ENCODE assay signal across 26 cellular contexts in the genomic region with DNA sequence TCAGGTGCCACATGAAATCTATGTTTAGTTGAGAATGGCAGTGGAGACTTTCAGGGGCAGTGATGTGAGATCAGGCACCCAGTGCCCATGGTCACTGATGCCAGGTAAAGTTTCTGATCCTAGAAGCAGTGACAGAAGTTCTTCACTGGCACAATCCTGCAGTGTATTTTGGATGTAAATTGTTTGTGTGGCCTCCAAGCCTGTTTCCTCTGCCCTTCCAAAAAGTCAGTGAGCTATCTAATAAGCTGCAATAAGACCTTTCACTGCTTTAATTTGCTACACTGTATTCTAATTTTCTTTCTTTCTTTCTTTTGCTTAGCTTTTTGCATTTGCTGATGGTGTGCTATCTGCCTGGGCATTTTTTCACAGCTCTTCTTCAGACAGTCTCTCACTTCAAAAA.
"Had no signal": no experiment of that assay in that cellular context is flagged by ENCODE, and none has a peak within 500 bp of the region (broad histone marks: within the 10 kb centered on the region; RNA-seq: fewer than 3 reads in every experiment).

No MANE protein-coding gene starts in this region.

- H3K4me1 ChIP-seq: SJSA1 had no signal

- H3K36me3 Mint-ChIP-seq: activated naive CD4-positive, alpha-beta T cell treated with anti-CD3 and anti-CD28 coated beads, Interleukin-2, amount 50 U/mL, for 72 hours; WTC11 had no signal

- H3K27me3 ChIP-seq: brain microvascular endothelial cell, cardiac muscle cell, SJSA1 had no signal

- ATAC-seq: activated CD8-positive, alpha-beta T cell treated with anti-CD3 and anti-CD28 coated beads, Interleukin-2, amount 10 ng/mL, durations not matched to agents 7 days and 5 days; activated naive CD4-positive, alpha-beta T cell treated with anti-CD3 and anti-CD28 coated beads, Interleukin-2, amount 50 U/mL, for 72 hours; K562; Panc1; SK-N-SH treated with all-trans-retinoic acid at 6 μM for 48 hours had no signal

- H3K27ac ChIP-seq: brain microvascular endothelial cell, cardiac muscle cell, SJSA1 had no signal

- H3K9me3 ChIP-seq: SJSA1 had no signal

- H3K4me3 Mint-ChIP-seq: activated CD8-positive, alpha-beta T cell treated with anti-CD3 and anti-CD28 coated beads, Interleukin-2, amount 10 ng/mL, durations not matched to agents 7 days and 5 days; WTC11 had no signal

- H3K27ac Mint-ChIP-seq: activated CD8-positive, alpha-beta T cell treated with anti-CD3 and anti-CD28 coated beads, Interleukin-2, amount 10 ng/mL, durations not matched to agents 7 days and 5 days; activated naive CD4-positive, alpha-beta T cell treated with anti-CD3 and anti-CD28 coated beads, Interleukin-2, amount 50 U/mL, for 72 hours had no signal

- H3K9me3 Mint-ChIP-seq: WTC11 had no signal

- H3K36me3 ChIP-seq: brain microvascular endothelial cell, cardiac muscle cell, SJSA1 had no signal

- DNase-seq: activated CD4-positive, alpha-beta T cell treated with anti-CD3 and anti-CD28 coated beads for 48 hours; activated CD4-positive, alpha-beta T cell treated with anti-CD3 and anti-CD28 coated beads, Interleukin-2, amount 50 U/mL, for 4 hours; activated CD4-positive, CD25-positive, alpha-beta regulatory T cell treated with anti-CD3 and anti-CD28 coated beads, Interleukin-2, amount 50 U/mL, for 72 hours; activated CD8-positive, alpha-beta memory T cell treated with anti-CD3 and anti-CD28 coated beads, Interleukin-2, amount 50 U/mL, for 48 hours; activated CD8-positive, alpha-beta T cell treated with anti-CD3 and anti-CD28 coated beads, Interleukin-2, amount 10 ng/mL, durations not matched to agents 7 days and 5 days; activated naive CD4-positive, alpha-beta T cell treated with Interleukin-2 at 50 U/mL for 16 hours; activated T-cell treated with anti-CD3 and anti-CD28 coated beads, Interleukin-2, amount 50 U/mL, for 1 hour; amygdala; brain microvascular endothelial cell; cerebellar nuclear complex; Karpas-422; MM.1S; NCI-H1105; NCI-H1436; NCI-H1694 treated with DMSO at 0.1 percent for 48 hours; NCI-H2029 treated with DMSO at 0.1 percent for 48 hours; NCI-H345; NCI-H510A; SW 1271 had no signal

- H3K4me3 ChIP-seq: cardiac muscle cell, K562, SJSA1 had no signal
